8 cellular contexts compared by ENCODE assay signal in genomic region chr7:128405345-128406146, GRCh38. TPM values are rescaled to one million over a fixed set of nuclear protein-coding genes. Genes with fewer than 3 reads are reported as not detected.
DNase-seq lines count a peak whose midpoint lies in the region; ATAC-seq and TF ChIP-seq lines count a peak whose summit lies in the region.

No MANE protein-coding gene starts in this region.

- peak overlapping the region; percentile 26 for H3K27ac ChIP-seq in substantia nigra (ENCODE audit: low read depth, low read length, poor library complexity, severe bottlenecking)

- H3K4me1 ChIP-seq in endocrine pancreas (ENCODE audit: control insufficient read depth, insufficient read depth, low read length): no peaks in the 10 kb centered on the region

- peak; percentile 60 for DNase-seq in GM12865 (ENCODE audit: low read depth)
- DNase-seq in NCI-H1092 (lab: John Stamatoyannopoulos, UW): peak; percentile 55
- DNase-seq in activated CD4-positive, alpha-beta T cell treated with anti-CD3 and anti-CD28 coated beads, Interleukin-2, amount 50 U/mL, for 4 hours: peak; percentile 50 to 56
- peak; percentile 56 for DNase-seq in myocyte (ENCODE audit: low read depth)
- peak in 4 of 49 donors; percentile 38 to 75 (median 38) for DNase-seq in substantia nigra (lab: John Stamatoyannopoulos, UW)

- no peaks in the 10 kb centered on the region for H3K36me3 ChIP-seq in endocrine pancreas (ENCODE audit: control insufficient read depth, insufficient read depth, low read length)

- H3K9me3 ChIP-seq in endocrine pancreas (ENCODE audit: control insufficient read depth, low read length): no peaks in the 10 kb centered on the region

- TF ChIP-seq CTCF in GM12865 (IDR thresholded peaks at IDR 0.05; ENCODE audit: insufficient read depth, low read depth, low read length, missing control alignments): no peak

- H3K4me3 ChIP-seq in GM12865 (ENCODE audit: low read depth, low read length): peak overlapping the region; percentile 91
- no peak overlapping the region for H3K4me3 ChIP-seq in endocrine pancreas (ENCODE audit: control insufficient read depth, insufficient read depth, low read length)

- ATAC-seq in GM19452 (IDR thresholded peaks at IDR 0.05; ENCODE audit: unreplicated experiment): no peak
- ATAC-seq in HG03521 (IDR thresholded peaks at IDR 0.05; ENCODE audit: unreplicated experiment): no peak

- H3K9ac ChIP-seq in endocrine pancreas (ENCODE audit: control insufficient read depth, insufficient read depth, low read length): peak overlapping the region; percentile 90

- H3K27me3 ChIP-seq in endocrine pancreas (ENCODE audit: control insufficient read depth, insufficient read depth, low read length): no peaks in the 10 kb centered on the region

RNA-seq across cellular contexts. Expression of gene IMPDH1, which starts 4.2 kb away (rescaled TPM):
- total RNA-seq in myocyte: 34.3 and 35.4 TPM in 2 replicates
- 46.3 TPM for polyA plus RNA-seq in myocyte (2012)

RNA-seq across cellular contexts. Expression of gene PRRT4, which starts 44.1 kb away (rescaled TPM):
- total RNA-seq in myocyte: 4.2 and 7.3 TPM in 2 replicates
- 6.3 TPM for polyA plus RNA-seq in myocyte (2012)

RNA-seq across cellular contexts. Expression of gene HILPDA, which starts 50.1 kb away (rescaled TPM):
- 7.3 and 10.0 TPM in 2 replicates for total RNA-seq in myocyte
- 13.4 TPM for polyA plus RNA-seq in myocyte (2012)
